ENCODE assay signal across 8 cellular contexts in genomic region chr2:86223682-86224560, GRCh38. TPM values are rescaled to one million over a fixed set of nuclear protein-coding genes. Genes with fewer than 3 reads are reported as not detected.
DNase-seq lines count a peak whose midpoint lies in the region; TF ChIP-seq lines count a peak whose summit lies in the region.

No MANE protein-coding gene starts in this region.

- peak overlapping the region; percentile 51 for H3K9ac ChIP-seq in neural cell (ENCODE audit: low read length)

- H3K27ac Mint-ChIP-seq in HFFc6 = peak overlapping the region; percentile 72

- no peak overlapping the region for H3K4me2 ChIP-seq in neural cell (ENCODE audit: low read length)
- no peak overlapping the region for H3K4me2 ChIP-seq in OCI-LY7 (ENCODE audit: low read length)

- H3K36me3 Mint-ChIP-seq in HFFc6 (ENCODE audit: low read depth) = no peaks in the 10 kb centered on the region

- H3K4me3 Mint-ChIP-seq in HFFc6 = peak overlapping the region; percentile 52

- H3K9me2 ChIP-seq in neural cell (ENCODE audit: insufficient read depth, low read length) (no peaks in the 10 kb centered on the region), OCI-LY7 (ENCODE audit: insufficient read depth, low read length) (no peaks in the 10 kb centered on the region)

- intact Hi-C loops in OCI-LY7 (cut with micrococcal nuclease; ENCODE audit: unreplicated experiment) = loop anchor here (5.0 to 10.0 kb wide), 2 partner anchors 73 to 221 kb away; partner anchors contain the start of gene KDM3A

- H3K4me1 ChIP-seq in OCI-LY7 (ENCODE audit: insufficient read depth, low read length, poor library complexity, severe bottlenecking) = peaks cover 46% of the 10 kb centered on the region

- CTCF ChIA-PET in AG04449 (lab: Yijun Ruan, JAX) = interaction anchor here (1.5 to 12.2 kb wide), 2 partner anchors 10 to 146 kb away, joined by 5 to 195 read pairs; no protein-coding TSS in a partner anchor
- CTCF ChIA-PET in OCI-LY7 (lab: Charles Lee; ENCODE audit: unreplicated experiment) = no interaction called here

- H3K27me3 Mint-ChIP-seq in HFFc6 (ENCODE audit: insufficient read depth) = no peaks in the 10 kb centered on the region; the same call in 1 of the 2 replicates

- TF ChIP-seq CTCF in AG04449 (IDR thresholded peaks at IDR 0.05; ENCODE audit: insufficient read depth, low read length, missing control alignments) (no peak), HFFc6 (IDR thresholded peaks at IDR 0.05) (no peak), epithelial cell of esophagus (IDR thresholded peaks at IDR 0.05; ENCODE audit: insufficient read depth, low read depth, low read length, missing control alignments) (no peak), neural cell (IDR thresholded peaks at IDR 0.05; ENCODE audit: poor library complexity, severe bottlenecking) (no peak), OCI-LY7 (conservative IDR thresholded peaks at IDR 0.05; ENCODE audit: low read length) (no peak)

- no peaks in the 10 kb centered on the region for H3K9me3 Mint-ChIP-seq in HFFc6

- H3K36me3 ChIP-seq in neural cell (ENCODE audit: insufficient read depth, low read length) = peaks cover 6% of the 10 kb centered on the region
- H3K36me3 ChIP-seq in OCI-LY7 (ENCODE audit: insufficient read depth, low read length) = no peaks in the 10 kb centered on the region

- H3K4me3 ChIP-seq in AG04449 (ENCODE audit: low read depth, low read length) = no peak overlapping the region
- H3K4me3 ChIP-seq in epithelial cell of esophagus (ENCODE audit: low read length) = no peak overlapping the region
- H3K4me3 ChIP-seq in neural cell (ENCODE audit: low read length) = no peak overlapping the region
- no peak overlapping the region for H3K4me3 ChIP-seq in OCI-LY7 (ENCODE audit: low read depth, low read length, poor library complexity, severe bottlenecking)

- peaks cover 38% of the 10 kb centered on the region for H3K4me1 Mint-ChIP-seq in HFFc6 (ENCODE audit: low read depth)

- H3F3A ChIP-seq in neural cell (ENCODE audit: insufficient read depth, low read length, poor library complexity, severe bottlenecking) = peaks cover 7% of the 10 kb centered on the region

- POLR2A ChIA-PET in AG04449 (lab: Yijun Ruan, JAX) (interaction anchor here (0.7 kb wide), 1 partner anchor 83 kb away, joined by 3 read pairs; no protein-coding TSS in a partner anchor), OCI-LY7 (lab: Charles Lee) (interaction anchor here (0.6 to 0.8 kb wide), 2 partner anchors 21 to 38 kb away, joined by 3 read pairs; no protein-coding TSS in a partner anchor)

- H3K27ac ChIP-seq in neural cell (ENCODE audit: low read length) (peak overlapping the region; percentile 73), OCI-LY7 (ENCODE audit: low read depth, low read length, poor library complexity, severe bottlenecking) (no peak overlapping the region)

- BruUV-seq in OCI-LY7 (replicated peaks; lab: Mats Ljungman, UMichigan) = no TSS peak

- H4K20me1 ChIP-seq in neural cell (ENCODE audit: insufficient read depth) (no peaks in the 10 kb centered on the region), OCI-LY7 (ENCODE audit: insufficient read depth, low read length) (no peaks in the 10 kb centered on the region)

- DNase-seq in AG04449 (ENCODE audit: low read depth, low spot score) (peak; percentile 21), HFFc6 (peak; percentile 82), epithelial cell of esophagus (ENCODE audit: low read depth) (peak; percentile 35), dermis blood vessel endothelial cell (no peak), HK-2 (ENCODE audit: unreplicated experiment) (no peak), SW480 (ENCODE audit: low spot score) (no peak), OCI-LY7 (ENCODE audit: low spot score) (no peak)

- TF ChIP-seq EP300 in neural cell (conservative IDR thresholded peaks at IDR 0.05; ENCODE audit: poor library complexity, severe bottlenecking) = no peak

- H3K79me2 ChIP-seq in neural cell (replicated peaks; ENCODE audit: insufficient read depth, low read length) (no peaks in the 10 kb centered on the region), OCI-LY7 (ENCODE audit: insufficient read depth, low read depth, low read length) (no peaks in the 10 kb centered on the region)

- no peak for TF ChIP-seq RAD21 in neural cell (conservative IDR thresholded peaks at IDR 0.05)

- no peaks in the 10 kb centered on the region for H3K9me3 ChIP-seq in neural cell (ENCODE audit: low read length)
- H3K9me3 ChIP-seq in OCI-LY7 (ENCODE audit: low read length) = no peaks in the 10 kb centered on the region

- no peaks in the 10 kb centered on the region for H3K27me3 ChIP-seq in neural cell (ENCODE audit: insufficient read depth, low read depth, low read length)

- no peak overlapping the region for H2AFZ ChIP-seq in neural cell (ENCODE audit: low read depth, low read length)
- no peak overlapping the region for H2AFZ ChIP-seq in OCI-LY7 (ENCODE audit: low read length)

TF ChIP-seq in neural cell, 6 proteins besides CTCF, POLR2A, EP300 and RAD21:
- TF ChIP-seq POLR2AphosphoS5 (IDR thresholded peaks at IDR 0.05) = no peak
- no peak for TF ChIP-seq REST (IDR thresholded peaks at IDR 0.05; ENCODE audit: borderline replicate concordance)
- TF ChIP-seq SMC3 (conservative IDR thresholded peaks at IDR 0.05; ENCODE audit: poor library complexity) = no peak
- TF ChIP-seq EZH2 (IDR thresholded peaks at IDR 0.05; ENCODE audit: borderline replicate concordance, insufficient read depth, low read length, poor library complexity, severe bottlenecking) = no peak
- no peak for TF ChIP-seq TAF1 (IDR thresholded peaks at IDR 0.05; ENCODE audit: low read depth)
- TF ChIP-seq MXI1 (conservative IDR thresholded peaks at IDR 0.05; ENCODE audit: poor library complexity, severe bottlenecking) = no peak

RNA-seq across cellular contexts. Expression of gene MRPL35, which starts 24.7 kb away (rescaled TPM):
- 10 to 100 TPM; 36.3 to 55.3 (median 46.6) TPM for total RNA-seq in HFFc6 (2021; fragmentation: NEBNext Ultra II Directional; extraction: Animal tissue kit (Norgen Biotek cat#: 25700))
- polyA plus RNA-seq in neural cell = 51.1 and 51.5 TPM in 2 replicates
- 42.3 and 47.5 TPM in 2 replicates for polyA minus RNA-seq in neural cell
- total RNA-seq in dermis blood vessel endothelial cell = 43.2 and 63.1 TPM in 2 replicates
- 26.8 and 26.9 TPM in 2 replicates for total RNA-seq in OCI-LY7 (2014; rRNA removed; shearing (Covaris generic))
- 48.7 and 56.8 TPM in 2 replicates for total RNA-seq in OCI-LY7 (2022)

RNA-seq across cellular contexts. Expression of gene IMMT, which starts 28.7 kb away (rescaled TPM):
- 10 to 100 TPM; 83.0 to 93.4 (median 87.6) TPM for total RNA-seq in HFFc6 (2021; fragmentation: NEBNext Ultra II Directional; extraction: Animal tissue kit (Norgen Biotek cat#: 25700))
- polyA plus RNA-seq in neural cell = 44.9 and 45.9 TPM in 2 replicates
- 81.6 and 85.9 TPM in 2 replicates for polyA minus RNA-seq in neural cell
- total RNA-seq in dermis blood vessel endothelial cell (58.5 and 91.5 TPM in 2 replicates), OCI-LY7 (2022) (121 and 128 TPM in 2 replicates)
- 77.3 and 82.1 TPM in 2 replicates for total RNA-seq in OCI-LY7 (2014; rRNA removed; shearing (Covaris generic))

Comparison
In these comparisons a context has a peak if more than half of its experiments do, and no peak if none do; other contexts are left out.
1. DNase-seq: peak in AG04449 (single experiment), HFFc6 (single experiment) and epithelial cell of esophagus (single experiment); none in dermis blood vessel endothelial cell (single experiment), HK-2 (single experiment), SW480 (single experiment) and OCI-LY7 (single experiment).